11 cellular contexts compared by ENCODE assay signal in genomic region chr9:70587143-70587710, GRCh38.
A peak's percentile ranks its signal among the peaks of the same experiment; 100 is the strongest.
DNase-seq lines count a peak whose midpoint lies in the region; ATAC-seq and TF ChIP-seq lines count a peak whose summit lies in the region.
"Had no signal": no experiment of that assay in that cellular context is flagged by ENCODE, and none has a peak within 500 bp of the region (broad histone marks: within the 10 kb centered on the region; RNA-seq: fewer than 3 reads in every experiment).

No MANE protein-coding gene starts in this region.

- DNase-seq in ELR (ENCODE audit: low read depth) (peak; percentile 26), left ventricle myocardium superior (no peak), gastrocnemius medialis (peak; percentile 47 to 53), NCI-H187 treated with DMSO at 0.1 percent for 48 hours (lab: John Stamatoyannopoulos, UW) (no peak), posterior vena cava (ENCODE audit: low spot score) (no peak)
- DNase-seq in activated CD8-positive, alpha-beta memory T cell treated with anti-CD3 and anti-CD28 coated beads, Interleukin-2, amount 10 ng/mL, durations not matched to agents 7 days and 5 days = no peak
- DNase-seq: pancreas; stimulated activated naive B cell treated with anti-CD40 and anti-IgM and Interleukin-4, amounts not matched to agents 10 μg/mL and 1 μg/mL and 100 μg/mL, for 72 hours had no signal

- CTCF ChIA-PET in activated CD8-positive, alpha-beta memory T cell treated with anti-CD3 and anti-CD28 coated beads, Interleukin-2, amount 10 ng/mL, durations not matched to agents 7 days and 5 days (lab: Charles Lee) = interaction anchor here (1.3 to 2.6 kb wide), 2 partner anchors 15 to 21 kb away, joined by 3 to 12 read pairs; no protein-coding TSS in a partner anchor

- H3K4me3 Mint-ChIP-seq in brain = peak overlapping the region in 1 of 5 experiments; percentile 48
- H3K4me3 Mint-ChIP-seq in activated CD8-positive, alpha-beta memory T cell treated with anti-CD3 and anti-CD28 coated beads, Interleukin-2, amount 10 ng/mL, durations not matched to agents 7 days and 5 days = no peak overlapping the region
- H3K4me3 Mint-ChIP-seq: stimulated activated naive B cell treated with anti-CD40 and anti-IgM and Interleukin-4, amounts not matched to agents 10 μg/mL and 1 μg/mL and 100 μg/mL, for 72 hours had no signal

- no peak for TF ChIP-seq POLR2A in gastrocnemius medialis (IDR thresholded peaks at IDR 0.05)

- H3K27me3 Mint-ChIP-seq in brain = peaks cover 5% of the 10 kb centered on the region
- peaks cover 5% of the 10 kb centered on the region for H3K27me3 Mint-ChIP-seq in activated CD8-positive, alpha-beta memory T cell treated with anti-CD3 and anti-CD28 coated beads, Interleukin-2, amount 10 ng/mL, durations not matched to agents 7 days and 5 days

- H3K27me3 ChIP-seq in gastrocnemius medialis = no peaks in the 10 kb centered on the region
- H3K27me3 ChIP-seq: pancreas had no signal

- peak overlapping the region in 4 of 5 experiments; percentile 48 to 84 (median 67) for H3K27ac Mint-ChIP-seq in brain
- H3K27ac Mint-ChIP-seq in activated CD8-positive, alpha-beta memory T cell treated with anti-CD3 and anti-CD28 coated beads, Interleukin-2, amount 10 ng/mL, durations not matched to agents 7 days and 5 days = no peak overlapping the region
- H3K27ac Mint-ChIP-seq: activated naive CD4-positive, alpha-beta T cell treated with anti-CD3 and anti-CD28 coated beads, Interleukin-2, amount 50 U/mL, for 72 hours; stimulated activated naive B cell treated with anti-CD40 and anti-IgM and Interleukin-4, amounts not matched to agents 10 μg/mL and 1 μg/mL and 100 μg/mL, for 72 hours had no signal

- peaks cover 0 to 6% (median 0%) of the 10 kb centered on the region in 5 experiments for H3K9me3 Mint-ChIP-seq in brain
- no peaks in the 10 kb centered on the region for H3K9me3 Mint-ChIP-seq in activated CD8-positive, alpha-beta memory T cell treated with anti-CD3 and anti-CD28 coated beads, Interleukin-2, amount 10 ng/mL, durations not matched to agents 7 days and 5 days (ENCODE audit: low read depth)
- H3K9me3 Mint-ChIP-seq: stimulated activated naive B cell treated with anti-CD40 and anti-IgM and Interleukin-4, amounts not matched to agents 10 μg/mL and 1 μg/mL and 100 μg/mL, for 72 hours had no signal

- H3K4me1 Mint-ChIP-seq in brain = peaks cover 32% of the 10 kb centered on the region
- no peaks in the 10 kb centered on the region for H3K4me1 Mint-ChIP-seq in activated CD8-positive, alpha-beta memory T cell treated with anti-CD3 and anti-CD28 coated beads, Interleukin-2, amount 10 ng/mL, durations not matched to agents 7 days and 5 days
- H3K4me1 Mint-ChIP-seq: stimulated activated naive B cell treated with anti-CD40 and anti-IgM and Interleukin-4, amounts not matched to agents 10 μg/mL and 1 μg/mL and 100 μg/mL, for 72 hours had no signal

- H3K36me3 Mint-ChIP-seq in brain = no peaks in the 10 kb centered on the region
- no peaks in the 10 kb centered on the region for H3K36me3 Mint-ChIP-seq in activated CD8-positive, alpha-beta memory T cell treated with anti-CD3 and anti-CD28 coated beads, Interleukin-2, amount 10 ng/mL, durations not matched to agents 7 days and 5 days
- H3K36me3 Mint-ChIP-seq: activated naive CD4-positive, alpha-beta T cell treated with anti-CD3 and anti-CD28 coated beads, Interleukin-2, amount 50 U/mL, for 72 hours; stimulated activated naive B cell treated with anti-CD40 and anti-IgM and Interleukin-4, amounts not matched to agents 10 μg/mL and 1 μg/mL and 100 μg/mL, for 72 hours had no signal

- intact Hi-C loops in left ventricle myocardium superior (cut with micrococcal nuclease) (no loop called here), gastrocnemius medialis (cut with DNase I; ENCODE audit: low total_unique reads) (no loop called here), posterior vena cava (cut with DNase I) (no loop called here)

- no peaks in the 10 kb centered on the region for H3K9me3 ChIP-seq in gastrocnemius medialis
- H3K9me3 ChIP-seq: pancreas had no signal

- peak overlapping the region; percentile 82 to 89 (median 84) for H3K27ac ChIP-seq in gastrocnemius medialis

- ATAC-seq in left ventricle myocardium superior = peak; percentile 76
- peak; percentile 92 to 94 for ATAC-seq in gastrocnemius medialis
- no peak for ATAC-seq in activated CD8-positive, alpha-beta memory T cell treated with anti-CD3 and anti-CD28 coated beads, Interleukin-2, amount 10 ng/mL, durations not matched to agents 7 days and 5 days
- no peak for ATAC-seq in HG03139 (IDR thresholded peaks at IDR 0.05; ENCODE audit: unreplicated experiment)
- ATAC-seq: activated naive CD4-positive, alpha-beta T cell treated with anti-CD3 and anti-CD28 coated beads, Interleukin-2, amount 50 U/mL, for 72 hours; stimulated activated naive B cell treated with anti-CD40 and anti-IgM and Interleukin-4, amounts not matched to agents 10 μg/mL and 1 μg/mL and 100 μg/mL, for 72 hours had no signal

- TF ChIP-seq CTCF in brain (conservative IDR thresholded peaks at IDR 0.05) = no peak
- TF ChIP-seq CTCF in gastrocnemius medialis (IDR thresholded peaks at IDR 0.05 in 4 of 5, conservative IDR thresholded peaks at IDR 0.05 in 1 of 5) = no peak

- H3K4me3 ChIP-seq in gastrocnemius medialis = no peak overlapping the region
- H3K4me3 ChIP-seq: pancreas had no signal

- in situ Hi-C loops in gastrocnemius medialis (cut with MboI; ENCODE audit: low sequenced_read_pairs in 4 of 4) = loop anchor here in 1 of 4 donors (10.0 kb wide), 1 partner anchor 82 kb away; no protein-coding TSS in a partner anchor

- H3K4me1 ChIP-seq in gastrocnemius medialis = peaks cover 37 to 46% of the 10 kb centered on the region in 2 donors

- no peaks in the 10 kb centered on the region for H3K36me3 ChIP-seq in gastrocnemius medialis
- H3K36me3 ChIP-seq: pancreas had no signal

Comparison
In these comparisons a context has a peak if more than half of its experiments do, and no peak if none do; other contexts are left out.
1. DNase-seq: peak in ELR (single experiment) and gastrocnemius medialis (2 of 2); none in left ventricle myocardium superior (single experiment), NCI-H187 treated with DMSO at 0.1 percent for 48 hours (single experiment), posterior vena cava (single experiment) and activated CD8-positive, alpha-beta memory T cell treated with anti-CD3 and anti-CD28 coated beads, Interleukin-2, amount 10 ng/mL, durations not matched to agents 7 days and 5 days (single experiment).
2. ATAC-seq: peak in left ventricle myocardium superior (single experiment) and gastrocnemius medialis (2 of 2); none in activated CD8-positive, alpha-beta memory T cell treated with anti-CD3 and anti-CD28 coated beads, Interleukin-2, amount 10 ng/mL, durations not matched to agents 7 days and 5 days (single experiment) and HG03139 (single experiment).